Comparison of ENCODE assay signal across 20 cellular contexts in the genomic region with DNA sequence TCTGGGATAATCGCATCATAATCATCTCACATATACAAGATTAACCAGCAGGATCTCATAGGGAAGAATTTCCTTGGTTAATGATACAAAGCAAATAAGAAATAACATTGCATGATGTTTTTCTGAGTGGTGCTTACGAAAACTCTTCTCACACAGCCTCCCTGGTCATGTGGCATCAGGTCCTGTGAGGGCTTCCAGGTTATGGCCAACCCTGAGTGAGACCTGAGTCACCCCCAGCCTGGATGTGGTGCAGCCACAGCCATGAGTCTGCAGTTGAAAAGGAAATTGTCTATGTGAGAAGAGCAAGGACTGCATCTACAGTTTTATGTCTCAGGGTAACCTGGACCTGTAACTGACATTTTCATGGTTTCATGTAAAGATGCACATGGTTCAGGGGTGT.
DNase-seq lines count a peak whose midpoint lies in the region; ATAC-seq and TF ChIP-seq lines count a peak whose summit lies in the region.
"Had no signal": no experiment of that assay in that cellular context is flagged by ENCODE, and none has a peak within 500 bp of the region (broad histone marks: within the 10 kb centered on the region; RNA-seq: fewer than 3 reads in every experiment).

No MANE protein-coding gene starts in this region.

- intact Hi-C loops in esophagus muscularis mucosa (cut with DNase I): loop anchor here (5.0 to 10.0 kb wide), 2 partner anchors 142 to 579 kb away; no protein-coding TSS in a partner anchor
- intact Hi-C loops in lower lobe of right lung (cut with DNase I): loop anchor here (10.0 kb wide), 1 partner anchor 139 kb away; no protein-coding TSS in a partner anchor

- no peak overlapping the region for H3K27ac ChIP-seq in esophagus muscularis mucosa (replicated peaks in 1 of 4)
- no peak overlapping the region for H3K27ac ChIP-seq in lower lobe of right lung
- H3K27ac ChIP-seq: gastrocnemius medialis, left ventricle myocardium inferior, sigmoid colon, testis, WERI-Rb-1 had no signal

- TF ChIP-seq EP300 in esophagus muscularis mucosa (IDR thresholded peaks at IDR 0.05): no peak

- 62% methylated on average over 2 of the region's 2 CpGs for WGBS in esophagus muscularis mucosa

- H3K4me3 ChIP-seq in MG63: no peak overlapping the region
- no peak overlapping the region for H3K4me3 ChIP-seq in esophagus muscularis mucosa
- H3K4me3 ChIP-seq in lower lobe of right lung: no peak overlapping the region
- H3K4me3 ChIP-seq: gastrocnemius medialis, left ventricle myocardium inferior, sigmoid colon, testis had no signal

- peaks cover 3% of the 10 kb centered on the region for H3K27me3 ChIP-seq in MG63
- H3K27me3 ChIP-seq in esophagus muscularis mucosa: peaks cover 0 to 67% (median 2%) of the 10 kb centered on the region in 4 donors
- peaks cover 25% of the 10 kb centered on the region for H3K27me3 ChIP-seq in lower lobe of right lung (ENCODE audit: low read depth)
- H3K27me3 ChIP-seq: testis had no signal

- no peak overlapping the region for H3K27ac Mint-ChIP-seq in activated naive CD8-positive, alpha-beta T cell treated with anti-CD3 and anti-CD28 coated beads, Interleukin-2, amount 10 ng/mL, durations not matched to agents 7 days and 5 days
- H3K27ac Mint-ChIP-seq in activated naive CD8-positive, alpha-beta T cell treated with anti-CD3 and anti-CD28 coated beads for 36 hours: no peak overlapping the region
- H3K27ac Mint-ChIP-seq in activated naive CD8-positive, alpha-beta T cell treated with anti-CD3 and anti-CD28 coated beads, Interleukin-2, amount 50 U/mL, for 24 hours: no peak overlapping the region
- H3K27ac Mint-ChIP-seq in stimulated activated naive CD8-positive, alpha-beta T cell treated with anti-CD3 and anti-CD28 coated beads, Interleukin-15, amount 100 ng/mL, for 72 hours: no peak overlapping the region

- no peak overlapping the region for H3K4me3 Mint-ChIP-seq in activated naive CD8-positive, alpha-beta T cell treated with anti-CD3 and anti-CD28 coated beads, Interleukin-2, amount 10 ng/mL, durations not matched to agents 7 days and 5 days
- no peak overlapping the region for H3K4me3 Mint-ChIP-seq in activated naive CD8-positive, alpha-beta T cell treated with anti-CD3 and anti-CD28 coated beads for 36 hours
- H3K4me3 Mint-ChIP-seq in activated naive CD8-positive, alpha-beta T cell treated with anti-CD3 and anti-CD28 coated beads, Interleukin-2, amount 50 U/mL, for 24 hours: no peak overlapping the region
- no peak overlapping the region for H3K4me3 Mint-ChIP-seq in stimulated activated naive CD8-positive, alpha-beta T cell treated with anti-CD3 and anti-CD28 coated beads, Interleukin-15, amount 100 ng/mL, for 72 hours

- H3K27me3 Mint-ChIP-seq in activated naive CD8-positive, alpha-beta T cell treated with anti-CD3 and anti-CD28 coated beads, Interleukin-2, amount 10 ng/mL, durations not matched to agents 7 days and 5 days: peaks cover 19% of the 10 kb centered on the region
- H3K27me3 Mint-ChIP-seq in activated naive CD8-positive, alpha-beta T cell treated with anti-CD3 and anti-CD28 coated beads for 36 hours: peaks cover 28% of the 10 kb centered on the region
- H3K27me3 Mint-ChIP-seq in activated naive CD8-positive, alpha-beta T cell treated with anti-CD3 and anti-CD28 coated beads, Interleukin-2, amount 50 U/mL, for 24 hours: peaks cover 21% of the 10 kb centered on the region
- H3K27me3 Mint-ChIP-seq in stimulated activated naive CD8-positive, alpha-beta T cell treated with anti-CD3 and anti-CD28 coated beads, Interleukin-15, amount 100 ng/mL, for 72 hours: peaks cover 34% of the 10 kb centered on the region

- TF ChIP-seq POLR2A in esophagus muscularis mucosa (IDR thresholded peaks at IDR 0.05; ENCODE audit: low read depth): no peak

- no peaks in the 10 kb centered on the region for H3K9me3 ChIP-seq in MG63
- no peaks in the 10 kb centered on the region for H3K9me3 ChIP-seq in esophagus muscularis mucosa
- H3K9me3 ChIP-seq in lower lobe of right lung: no peaks in the 10 kb centered on the region
- H3K9me3 ChIP-seq: gastrocnemius medialis, left ventricle myocardium inferior, sigmoid colon, testis had no signal

- DNase-seq in activated naive CD8-positive, alpha-beta T cell treated with anti-CD3 and anti-CD28 coated beads, Interleukin-2, amount 10 ng/mL, durations not matched to agents 7 days and 5 days: peak; percentile 41
- DNase-seq in activated naive CD8-positive, alpha-beta T cell treated with anti-CD3 and anti-CD28 coated beads for 36 hours: no peak
- DNase-seq in MG63 (peak; percentile 21), esophagus muscularis mucosa (ENCODE audit: extremely low spot score) (no peak), lower lobe of right lung (no peak), DMS 273 treated with DMSO at 0.1 percent for 48 hours (lab: John Stamatoyannopoulos, UW) (no peak)
- DNase-seq in activated naive CD8-positive, alpha-beta T cell treated with anti-CD3 and anti-CD28 coated beads, Interleukin-2, amount 50 U/mL, for 24 hours: no peak
- peak in 1 of 2 donors; percentile 22 for DNase-seq in stimulated activated naive CD8-positive, alpha-beta T cell treated with anti-CD3 and anti-CD28 coated beads, Interleukin-15, amount 100 ng/mL, for 72 hours
- DNase-seq: activated naive CD4-positive, alpha-beta T cell treated with Interleukin-2 at 50 U/mL for 16 hours; AML-193; COR-L47; gastrocnemius medialis; IMR-90; left ventricle myocardium inferior; NCI-H1105 treated with DMSO at 0.1 percent for 48 hours; NCI-H2107; sigmoid colon; stimulated activated CD4-positive, alpha-beta T cell treated with anti-CD3 and anti-CD28 coated beads, Interleukin-2, amount 100 ng/mL, for 24 hours; testis; WERI-Rb-1 had no signal

- no peak for TF ChIP-seq CTCF in esophagus muscularis mucosa (IDR thresholded peaks at IDR 0.05)
- no peak for TF ChIP-seq CTCF in lower lobe of right lung (IDR thresholded peaks at IDR 0.05)

- no peaks in the 10 kb centered on the region for H3K36me3 ChIP-seq in MG63
- H3K36me3 ChIP-seq in esophagus muscularis mucosa: no peaks in the 10 kb centered on the region
- H3K36me3 ChIP-seq in lower lobe of right lung: no peaks in the 10 kb centered on the region
- H3K36me3 ChIP-seq: gastrocnemius medialis, left ventricle myocardium inferior, sigmoid colon, WERI-Rb-1 had no signal

- H3K9me3 Mint-ChIP-seq in activated naive CD8-positive, alpha-beta T cell treated with anti-CD3 and anti-CD28 coated beads, Interleukin-2, amount 10 ng/mL, durations not matched to agents 7 days and 5 days: no peaks in the 10 kb centered on the region
- no peaks in the 10 kb centered on the region for H3K9me3 Mint-ChIP-seq in activated naive CD8-positive, alpha-beta T cell treated with anti-CD3 and anti-CD28 coated beads for 36 hours
- no peaks in the 10 kb centered on the region for H3K9me3 Mint-ChIP-seq in activated naive CD8-positive, alpha-beta T cell treated with anti-CD3 and anti-CD28 coated beads, Interleukin-2, amount 50 U/mL, for 24 hours
- H3K9me3 Mint-ChIP-seq in stimulated activated naive CD8-positive, alpha-beta T cell treated with anti-CD3 and anti-CD28 coated beads, Interleukin-15, amount 100 ng/mL, for 72 hours: no peaks in the 10 kb centered on the region

- H3K4me1 Mint-ChIP-seq in activated naive CD8-positive, alpha-beta T cell treated with anti-CD3 and anti-CD28 coated beads, Interleukin-2, amount 10 ng/mL, durations not matched to agents 7 days and 5 days: peaks cover 13% of the 10 kb centered on the region
- H3K4me1 Mint-ChIP-seq in activated naive CD8-positive, alpha-beta T cell treated with anti-CD3 and anti-CD28 coated beads for 36 hours: peaks cover 2% of the 10 kb centered on the region
- no peaks in the 10 kb centered on the region for H3K4me1 Mint-ChIP-seq in activated naive CD8-positive, alpha-beta T cell treated with anti-CD3 and anti-CD28 coated beads, Interleukin-2, amount 50 U/mL, for 24 hours
- peaks cover 7% of the 10 kb centered on the region for H3K4me1 Mint-ChIP-seq in stimulated activated naive CD8-positive, alpha-beta T cell treated with anti-CD3 and anti-CD28 coated beads, Interleukin-15, amount 100 ng/mL, for 72 hours

- H3K4me1 ChIP-seq in esophagus muscularis mucosa (no peaks in the 10 kb centered on the region), lower lobe of right lung (no peaks in the 10 kb centered on the region)
- H3K4me1 ChIP-seq: gastrocnemius medialis, left ventricle myocardium inferior, sigmoid colon, testis had no signal

- no peaks in the 10 kb centered on the region for H3K36me3 Mint-ChIP-seq in activated naive CD8-positive, alpha-beta T cell treated with anti-CD3 and anti-CD28 coated beads, Interleukin-2, amount 10 ng/mL, durations not matched to agents 7 days and 5 days
- H3K36me3 Mint-ChIP-seq in activated naive CD8-positive, alpha-beta T cell treated with anti-CD3 and anti-CD28 coated beads for 36 hours: no peaks in the 10 kb centered on the region
- no peaks in the 10 kb centered on the region for H3K36me3 Mint-ChIP-seq in activated naive CD8-positive, alpha-beta T cell treated with anti-CD3 and anti-CD28 coated beads, Interleukin-2, amount 50 U/mL, for 24 hours (ENCODE audit: low read depth)

- ATAC-seq in activated naive CD8-positive, alpha-beta T cell treated with anti-CD3 and anti-CD28 coated beads, Interleukin-2, amount 10 ng/mL, durations not matched to agents 7 days and 5 days (ENCODE audit: low read depth): peak; percentile 67
- ATAC-seq in activated naive CD8-positive, alpha-beta T cell treated with anti-CD3 and anti-CD28 coated beads, Interleukin-2, amount 50 U/mL, for 24 hours: peak; percentile 63
- peak; percentile 71 for ATAC-seq in stimulated activated naive CD8-positive, alpha-beta T cell treated with anti-CD3 and anti-CD28 coated beads, Interleukin-15, amount 100 ng/mL, for 72 hours
- no peak for ATAC-seq in lower lobe of right lung
- ATAC-seq: gastrocnemius medialis had no signal

- POLR2A ChIA-PET in activated naive CD8-positive, alpha-beta T cell treated with anti-CD3 and anti-CD28 coated beads, Interleukin-2, amount 10 ng/mL, durations not matched to agents 7 days and 5 days (lab: Charles Lee): no interaction called here

Comparison
In these comparisons a context has a peak if more than half of its experiments do, and no peak if none do; other contexts are left out.
1. DNase-seq: peak in activated naive CD8-positive, alpha-beta T cell treated with anti-CD3 and anti-CD28 coated beads, Interleukin-2, amount 10 ng/mL, durations not matched to agents 7 days and 5 days (single experiment) and MG63 (single experiment); none in activated naive CD8-positive, alpha-beta T cell treated with anti-CD3 and anti-CD28 coated beads for 36 hours (single experiment), activated naive CD8-positive, alpha-beta T cell treated with anti-CD3 and anti-CD28 coated beads, Interleukin-2, amount 50 U/mL, for 24 hours (single experiment), esophagus muscularis mucosa (single experiment), lower lobe of right lung (single experiment) and DMS 273 treated with DMSO at 0.1 percent for 48 hours (single experiment).
2. ATAC-seq: peak in activated naive CD8-positive, alpha-beta T cell treated with anti-CD3 and anti-CD28 coated beads, Interleukin-2, amount 10 ng/mL, durations not matched to agents 7 days and 5 days (single experiment), activated naive CD8-positive, alpha-beta T cell treated with anti-CD3 and anti-CD28 coated beads, Interleukin-2, amount 50 U/mL, for 24 hours (single experiment) and stimulated activated naive CD8-positive, alpha-beta T cell treated with anti-CD3 and anti-CD28 coated beads, Interleukin-15, amount 100 ng/mL, for 72 hours (single experiment); none in lower lobe of right lung (0 of 2).